In genomic region chr21:46304437-46304836, GRCh38 we compare ENCODE assay signal across 14 cellular contexts. TPM values are rescaled to one million over a fixed set of nuclear protein-coding genes. Genes with fewer than 3 reads are reported as not detected.
DNase-seq lines count a peak whose midpoint lies in the region; ATAC-seq and TF ChIP-seq lines count a peak whose summit lies in the region.
"Had no signal": no experiment of that assay in that cellular context is flagged by ENCODE, and none has a peak within 500 bp of the region (broad histone marks: within the 10 kb centered on the region; RNA-seq: fewer than 3 reads in every experiment).

No MANE protein-coding gene starts in this region.

- H3K27me3 Mint-ChIP-seq in type B pancreatic cell: no peaks in the 10 kb centered on the region
- H3K27me3 Mint-ChIP-seq: CD4-positive, CD25-positive, alpha-beta regulatory T cell had no signal

- H3K4me1 Mint-ChIP-seq in type B pancreatic cell (ENCODE audit: unreplicated experiment): no peaks in the 10 kb centered on the region
- H3K4me1 Mint-ChIP-seq: CD4-positive, CD25-positive, alpha-beta regulatory T cell had no signal

- H2AK5ac ChIP-seq in trophoblast cell (ENCODE audit: low read length): no peak overlapping the region

- no peak overlapping the region for H2BK12ac ChIP-seq in trophoblast cell (ENCODE audit: low read length)

- H3K4me3 ChIP-seq in HEK293 (ENCODE audit: low read depth, low read length) (no peak overlapping the region), dorsolateral prefrontal cortex (peak overlapping the region in 1 of 59 donors; percentile 5), trophoblast cell (ENCODE audit: low read depth, low read length) (no peak overlapping the region)

- H3K27me3 ChIP-seq in dorsolateral prefrontal cortex (no peaks in the 10 kb centered on the region), trophoblast cell (ENCODE audit: insufficient read depth, low read length) (no peaks in the 10 kb centered on the region)

- H3K9me3 ChIP-seq in HEK293 (ENCODE audit: control insufficient read depth, insufficient read depth, low read depth, low read length) (no peaks in the 10 kb centered on the region), trophoblast cell (ENCODE audit: insufficient read depth, low read depth, low read length) (peaks cover under 1% of the 10 kb centered on the region)
- H3K9me3 ChIP-seq: Caco-2 had no signal

- H3K79me1 ChIP-seq in trophoblast cell (ENCODE audit: low read length): no peaks in the 10 kb centered on the region

- H4K12ac ChIP-seq in trophoblast cell (ENCODE audit: low read depth, low read length): no peak overlapping the region

- no peak for ATAC-seq in HG03520 (IDR thresholded peaks at IDR 0.05; ENCODE audit: unreplicated experiment)
- no peak for ATAC-seq in HG03280 (IDR thresholded peaks at IDR 0.05; ENCODE audit: unreplicated experiment)
- ATAC-seq: CD8-positive, alpha-beta T cell had no signal

- no peak overlapping the region for H2BK120ac ChIP-seq in trophoblast cell (ENCODE audit: insufficient read depth, low read length, poor library complexity)

- no peak overlapping the region for H3K4me2 ChIP-seq in trophoblast cell (ENCODE audit: low read length)

- no peak overlapping the region for H3K27ac ChIP-seq in HEK293 (ENCODE audit: extremely low read depth, low read depth, low read length)
- peak overlapping the region in 32 of 59 donors; percentile 18 to 78 (median 50) for H3K27ac ChIP-seq in dorsolateral prefrontal cortex
- no peak overlapping the region for H3K27ac ChIP-seq in trophoblast cell (ENCODE audit: low read depth, low read length)

- no peak for DNase-seq in dorsolateral prefrontal cortex
- no peak for DNase-seq in trophoblast cell
- DNase-seq in type B pancreatic cell (ENCODE audit: extremely low spot score, unreplicated experiment): no peak
- DNase-seq: Caco-2; CD4-positive, CD25-positive, alpha-beta regulatory T cell; CD8-positive, alpha-beta T cell; DMS153; DND-41; GOT3; H7; HCEC 1CT had no signal

- peak overlapping the region; percentile 52 for H3K27ac Mint-ChIP-seq in type B pancreatic cell
- H3K27ac Mint-ChIP-seq: CD8-positive, alpha-beta T cell had no signal

- H3K4ac ChIP-seq in trophoblast cell (ENCODE audit: low read depth, low read length): no peak overlapping the region

- TF ChIP-seq CTCF in HEK293 (tag by site-specific recombination; IDR thresholded peaks at IDR 0.05) (no peak), dorsolateral prefrontal cortex (IDR thresholded peaks at IDR 0.05 in 54 of 56, conservative IDR thresholded peaks at IDR 0.05 in 2 of 56; ENCODE audit: low read depth in 1 of 56, partially characterized antibody in 56 of 56) (no peak), type B pancreatic cell (conservative IDR thresholded peaks at IDR 0.05) (no peak)

- WGBS in trophoblast cell (ENCODE audit: extremely low coverage, insufficient coverage, insufficient read length): no CpG with 5 or more reads among the region's 5 CpGs

- H3K23ac ChIP-seq in trophoblast cell (ENCODE audit: low read length): peak overlapping the region; percentile 3

- H3K36me3 ChIP-seq in HEK293 (ENCODE audit: control insufficient read depth in 2 of 2, insufficient read depth in 1 of 2, low read length in 2 of 2): peaks cover 59 to 79% of the 10 kb centered on the region in 2 experiments
- H3K36me3 ChIP-seq in trophoblast cell (ENCODE audit: control insufficient read depth in 1 of 2, insufficient read depth in 2 of 2, low read length in 2 of 2): peaks cover 21 to 25% of the 10 kb centered on the region in 2 experiments

- intact Hi-C loops in dorsolateral prefrontal cortex (cut with DNase I): no loop called here

- no peak overlapping the region for H3K18ac ChIP-seq in trophoblast cell (ENCODE audit: low read length)

- POLR2A ChIA-PET in HEK293 (lab: Yijun Ruan, JAX): interaction anchor here (0.6 kb wide), 1 partner anchor 9 kb away, joined by 3 read pairs; no protein-coding TSS in a partner anchor

- H2AFZ ChIP-seq in trophoblast cell (ENCODE audit: insufficient read depth, low read length, poor library complexity): no peak overlapping the region

- no peak overlapping the region for H3K4me3 Mint-ChIP-seq in type B pancreatic cell
- H3K4me3 Mint-ChIP-seq: CD4-positive, CD25-positive, alpha-beta regulatory T cell; CD8-positive, alpha-beta T cell had no signal

- CTCF ChIA-PET in HEK293 (lab: Yijun Ruan, JAX): no interaction called here

- H3K9ac ChIP-seq in trophoblast cell (ENCODE audit: low read length): peak overlapping the region; percentile 14

- H4K8ac ChIP-seq in trophoblast cell (ENCODE audit: low read depth, low read length): no peak overlapping the region

- no peak overlapping the region for H3K14ac ChIP-seq in trophoblast cell (ENCODE audit: low read length)

- peaks cover 22% of the 10 kb centered on the region for H3K36me3 Mint-ChIP-seq in type B pancreatic cell

- no peaks in the 10 kb centered on the region for H3K9me3 Mint-ChIP-seq in type B pancreatic cell
- H3K9me3 Mint-ChIP-seq: CD4-positive, CD25-positive, alpha-beta regulatory T cell; CD8-positive, alpha-beta T cell had no signal

- no peaks in the 10 kb centered on the region for H3K79me2 ChIP-seq in trophoblast cell (ENCODE audit: control insufficient read depth, insufficient read depth, low read length, poor library complexity)

- H3K4me1 ChIP-seq in HEK293 (ENCODE audit: control insufficient read depth, insufficient read depth, low read length): no peaks in the 10 kb centered on the region
- no peaks in the 10 kb centered on the region for H3K4me1 ChIP-seq in trophoblast cell (ENCODE audit: control insufficient read depth in 1 of 2, insufficient read depth in 2 of 2, low read length in 2 of 2)
- H3K4me1 ChIP-seq: Caco-2 had no signal

- H2BK5ac ChIP-seq in trophoblast cell (ENCODE audit: low read depth, low read length, poor library complexity): no peak overlapping the region

- H4K91ac ChIP-seq in trophoblast cell (ENCODE audit: low read depth, low read length): no peak overlapping the region

TF ChIP-seq in HEK293, 187 proteins besides CTCF, POLR2A, EP300 and RAD21:
- TF ChIP-seq ZNF184 (tag by site-specific recombination; IDR thresholded peaks at IDR 0.05) (peak; percentile 96), ZNF561 (tag by site-specific recombination; IDR thresholded peaks at IDR 0.05; ENCODE audit: borderline replicate concordance) (no peak), ZNF426 (tag by site-specific recombination; IDR thresholded peaks at IDR 0.05) (no peak)

RNA-seq across cellular contexts. Expression of gene YBEY, which starts 18.3 kb away (rescaled TPM):
- total RNA-seq in dorsolateral prefrontal cortex (10 to 100 TPM in 107 of 120 experiments, 1 to 10 TPM in 13; 4.9 to 22.3 (median 13.5) TPM), type B pancreatic cell (ENCODE audit: low replicate concordance) (17.9 and 20.0 TPM in 2 replicates)
- 11.1 and 11.9 TPM in 2 replicates for polyA plus RNA-seq in trophoblast cell (2013)

RNA-seq across cellular contexts. Expression of gene MCM3AP, which starts 19.0 kb away (rescaled TPM):
- 100 to 1,000 TPM in 83 of 120 experiments, 10 to 100 TPM in 37; 83.5 to 136 (median 104) TPM for total RNA-seq in dorsolateral prefrontal cortex
- 37.4 and 37.9 TPM in 2 replicates for polyA plus RNA-seq in trophoblast cell (2013)
- 89.9 and 120 TPM in 2 replicates for total RNA-seq in type B pancreatic cell (ENCODE audit: low replicate concordance)

RNA-seq across cellular contexts. Expression of gene C21orf58, which starts 19.2 kb away (rescaled TPM):
- total RNA-seq in dorsolateral prefrontal cortex (10 to 100 TPM in 1 of 120 experiments, 1 to 10 TPM in 119; 2.4 to 11.8 (median 5.4) TPM), type B pancreatic cell (ENCODE audit: low replicate concordance) (14.0 and 36.6 TPM in 2 replicates)
- polyA plus RNA-seq in trophoblast cell (2013): 7.0 and 7.4 TPM in 2 replicates

RNA-seq across cellular contexts. Expression of gene PCNT, which starts 19.5 kb away (rescaled TPM):
- total RNA-seq in dorsolateral prefrontal cortex (100 to 1,000 TPM in 14 of 120 experiments, 10 to 100 TPM in 106; 48.0 to 125 (median 79.1) TPM), type B pancreatic cell (ENCODE audit: low replicate concordance) (30.8 and 50.3 TPM in 2 replicates)
- 17.0 and 19.0 TPM in 2 replicates for polyA plus RNA-seq in trophoblast cell (2013)

Comparison
In these comparisons a context has a peak if more than half of its experiments do, and no peak if none do; other contexts are left out.
1. H3K27ac ChIP-seq: peak in dorsolateral prefrontal cortex (32 of 59); none in HEK293 (single experiment) and trophoblast cell (single experiment).